ENCODE assay signal across 31 cellular contexts in genomic region chr2:118913131-118913804, GRCh38. TPM values are rescaled to one million over a fixed set of nuclear protein-coding genes. Genes with fewer than 3 reads are reported as not detected.
DNase-seq lines count a peak whose midpoint lies in the region; ATAC-seq, FAIRE-seq and TF ChIP-seq lines count a peak whose summit lies in the region.
"Had no signal": no experiment of that assay in that cellular context is flagged by ENCODE, and none has a peak within 500 bp of the region (broad histone marks: within the 10 kb centered on the region; RNA-seq: fewer than 3 reads in every experiment).

No MANE protein-coding gene starts in this region.

- peaks cover 5 to 11% of the 10 kb centered on the region in 2 experiments; a peak in 2 of 5 replicates for H3K27me3 ChIP-seq in K562 (ENCODE audit: control insufficient read depth in 2 of 2, insufficient read depth in 2 of 2, low read length in 2 of 2)
- no peaks in the 10 kb centered on the region for H3K27me3 ChIP-seq in foreskin keratinocyte
- H3K27me3 ChIP-seq: ascending aorta, right lobe of liver had no signal

- POLR2A ChIA-PET in K562 (lab: Yijun Ruan, JAX): interaction anchor here (0.8 to 1.1 kb wide), 2 partner anchors 9 kb away, joined by 3 read pairs; no protein-coding TSS in a partner anchor

- TF ChIP-seq RAD21 in K562 (CRISPR knock-in tag; conservative IDR thresholded peaks at IDR 0.05 in 1 of 2, IDR thresholded peaks at IDR 0.05 in 1 of 2): no peak

- peak overlapping the region; percentile 51 for H3K4me3 Mint-ChIP-seq in type B pancreatic cell
- H3K4me3 Mint-ChIP-seq: activated naive CD8-positive, alpha-beta T cell treated with anti-CD3 and anti-CD28 coated beads for 36 hours; CD4-positive, alpha-beta T cell; neural crest cell had no signal

- no peak for TF ChIP-seq EP300 in K562 (IDR thresholded peaks at IDR 0.05; ENCODE audit: low read length)

- H3K36me3 ChIP-seq in K562 (ENCODE audit: control insufficient read depth, insufficient read depth, low read length): no peaks in the 10 kb centered on the region
- H3K36me3 ChIP-seq: ascending aorta, lower lobe of right lung, right lobe of liver, upper lobe of right lung had no signal

- H3K27ac ChIP-seq in K562 (ENCODE audit: extremely low read depth, low read depth, low read length) (no peak overlapping the region), foreskin keratinocyte (peak overlapping the region; percentile 97)
- H3K27ac ChIP-seq: ascending aorta, lower lobe of right lung, right lobe of liver, upper lobe of right lung had no signal

- peaks cover 7% of the 10 kb centered on the region for H3K4me1 Mint-ChIP-seq in type B pancreatic cell (ENCODE audit: unreplicated experiment)
- H3K4me1 Mint-ChIP-seq: activated naive CD8-positive, alpha-beta T cell treated with anti-CD3 and anti-CD28 coated beads for 36 hours had no signal

- no peaks in the 10 kb centered on the region for H3K27me3 Mint-ChIP-seq in type B pancreatic cell
- H3K27me3 Mint-ChIP-seq: activated naive CD8-positive, alpha-beta T cell treated with anti-CD3 and anti-CD28 coated beads for 36 hours; CD4-positive, alpha-beta T cell had no signal

- in situ Hi-C loops in K562 (cut with MboI): no loop called here

- no peak for TF ChIP-seq POLR2A in K562 (conservative IDR thresholded peaks at IDR 0.05)

- intact Hi-C loops in K562 (cut with micrococcal nuclease): no loop called here

- no peak overlapping the region for H3K9ac ChIP-seq in K562 (ENCODE audit: insufficient read depth in 1 of 2, low read depth in 2 of 2, low read length in 2 of 2)
- H3K9ac ChIP-seq: SK-N-SH had no signal

- H2AFZ ChIP-seq in K562 (ENCODE audit: low read depth, low read length): no peak overlapping the region

- no peak overlapping the region for H3K4me2 ChIP-seq in K562 (ENCODE audit: insufficient read depth, low read length)
- H3K4me2 ChIP-seq: SK-N-SH had no signal

- H3K9me3 ChIP-seq in K562 (replicated peaks; ENCODE audit: control insufficient read depth, insufficient read depth, low read depth, low read length): no peaks in the 10 kb centered on the region
- H3K9me3 ChIP-seq: ascending aorta, lower lobe of right lung, right lobe of liver, SK-N-SH, upper lobe of right lung had no signal

- WGBS in K562 (ENCODE audit: insufficient coverage, low coverage, missing lambda C conversion rate): 0% methylated on average over 3 of the region's 3 CpGs

- CTCF ChIA-PET in K562 (lab: Yijun Ruan, JAX; ENCODE audit: low intra/inter-chr PET ratio): no interaction called here

- no peaks in the 10 kb centered on the region for H3K79me2 ChIP-seq in K562 (ENCODE audit: control insufficient read depth, insufficient read depth, low read length)

- TF ChIP-seq CTCF in K562 (IDR thresholded peaks at IDR 0.05 in 2 of 3, conservative IDR thresholded peaks at IDR 0.05 in 1 of 3; ENCODE audit: insufficient read depth in 2 of 3, low read depth in 1 of 3, low read length in 3 of 3): no peak
- TF ChIP-seq CTCF in foreskin keratinocyte (conservative IDR thresholded peaks at IDR 0.05): no peak
- TF ChIP-seq CTCF in type B pancreatic cell (conservative IDR thresholded peaks at IDR 0.05): no peak

- H3K4me3 ChIP-seq in K562: no peak overlapping the region
- H3K4me3 ChIP-seq: ascending aorta, lower lobe of right lung, right lobe of liver, upper lobe of right lung had no signal

- peak overlapping the region; percentile 98 for H3K27ac Mint-ChIP-seq in type B pancreatic cell
- H3K27ac Mint-ChIP-seq: activated naive CD8-positive, alpha-beta T cell treated with anti-CD3 and anti-CD28 coated beads for 36 hours; CD4-positive, alpha-beta T cell had no signal

- H3K9me3 Mint-ChIP-seq in type B pancreatic cell: peaks cover 5% of the 10 kb centered on the region
- H3K9me3 Mint-ChIP-seq: activated naive CD8-positive, alpha-beta T cell treated with anti-CD3 and anti-CD28 coated beads for 36 hours; CD4-positive, alpha-beta T cell; neural crest cell had no signal

- no TSS peak for BruUV-seq in K562 (replicated peaks; lab: Mats Ljungman, UMichigan)

- H3K36me3 Mint-ChIP-seq in type B pancreatic cell: no peaks in the 10 kb centered on the region
- H3K36me3 Mint-ChIP-seq: activated naive CD8-positive, alpha-beta T cell treated with anti-CD3 and anti-CD28 coated beads for 36 hours had no signal

- no peak for FAIRE-seq in K562 (lab: Jason Lieb, UNC)
- FAIRE-seq: endometrium, kidney had no signal

- DNase-seq in HS-5 (ENCODE audit: low read depth) (peak; percentile 5), K562 (ENCODE audit: extremely low read depth in 1 of 4, low spot score in 3 of 4) (no peak), foreskin keratinocyte (peak; percentile 49 to 82), type B pancreatic cell (ENCODE audit: extremely low spot score, unreplicated experiment) (no peak), GDM1 (lab: John Stamatoyannopoulos, UW) (no peak)
- DNase-seq: activated CD8-positive, alpha-beta memory T cell treated with anti-CD3 and anti-CD28 coated beads for 24 hours; activated effector memory CD4-positive, alpha-beta T cell treated with anti-CD3 and anti-CD28 coated beads, Interleukin-2, amount 50 U/mL, for 16 hours; activated naive CD8-positive, alpha-beta T cell treated with anti-CD3 and anti-CD28 coated beads for 36 hours; CD4-positive, alpha-beta T cell; central memory CD4-positive, alpha-beta T cell; dermis blood vessel endothelial cell; GOT3; head of caudate nucleus; kidney; lower lobe of right lung; NCI-H1105 treated with DMSO at 0.1 percent for 48 hours; NCI-H2081; NCI-H345; NCI-H748 treated with DMSO at 0.1 percent for 48 hours; right lobe of liver; SK-N-SH; stimulated activated CD4-positive, alpha-beta T cell treated with anti-CD3 and anti-CD28 coated beads, Interleukin-12 subunit alpha, Interleukin-12 subunit beta, amount 100 ng/mL, for 4 hours; stimulated activated CD4-positive, alpha-beta T cell treated with anti-CD3 and anti-CD28 coated beads, Interleukin-4, amount 100 ng/mL, for 1 hour; T-helper 2 cell; upper lobe of right lung had no signal

- ATAC-seq in K562: no peak
- peak; percentile 79 for ATAC-seq in foreskin keratinocyte
- ATAC-seq in HG03460 (IDR thresholded peaks at IDR 0.05; ENCODE audit: unreplicated experiment): no peak
- no peak for ATAC-seq in HG03354 (IDR thresholded peaks at IDR 0.05; ENCODE audit: poor library complexity, severe bottlenecking, unreplicated experiment)

- H3K4me1 ChIP-seq in K562 (replicated peaks in 1 of 2; ENCODE audit: control insufficient read depth in 2 of 2, insufficient read depth in 2 of 2, low read length in 2 of 2) (no peaks in the 10 kb centered on the region), foreskin keratinocyte (peaks cover 14% of the 10 kb centered on the region)
- H3K4me1 ChIP-seq: ascending aorta, lower lobe of right lung, right lobe of liver, upper lobe of right lung had no signal

- no peaks in the 10 kb centered on the region for H3K9me1 ChIP-seq in K562 (ENCODE audit: control insufficient read depth, insufficient read depth, low read length)

- no peaks in the 10 kb centered on the region for H4K20me1 ChIP-seq in K562 (replicated peaks; ENCODE audit: control insufficient read depth, insufficient read depth, low read length)

TF ChIP-seq in K562, 482 proteins besides CTCF, POLR2A, EP300 and RAD21 (continues in another document):
- no peak for TF ChIP-seq DLX4 (CRISPR knock-in tag; IDR thresholded peaks at IDR 0.05)
- TF ChIP-seq ZNF146 (CRISPR knock-in tag; IDR thresholded peaks at IDR 0.05; ENCODE audit: unreplicated experiment): no peak
- TF ChIP-seq ZNF79 (CRISPR knock-in tag; IDR thresholded peaks at IDR 0.05; ENCODE audit: low read depth): no peak
- no peak for TF ChIP-seq CEBPG (CRISPR knock-in tag; IDR thresholded peaks at IDR 0.05)
- peak in 1 of 2 experiments; percentile 52; a peak in 1 of 4 replicates for TF ChIP-seq CEBPG (tag; conservative IDR thresholded peaks at IDR 0.05 in 1 of 2, IDR thresholded peaks at IDR 0.05 in 1 of 2)
- no peak for TF ChIP-seq ZNF512 (tag; IDR thresholded peaks at IDR 0.05)

RNA-seq across cellular contexts. Expression of gene MARCO, which starts 28.7 kb away (rescaled TPM):
- not detected in 2 replicates for total RNA-seq in K562 (2011; cell fraction: chromatin; rRNA removed; ENCODE audit: low replicate concordance)
- not detected in 2 replicates for total RNA-seq in K562 (2011; cell fraction: nucleolus; rRNA removed)
- total RNA-seq in K562 (2011; cell fraction: nucleoplasm; rRNA removed): not detected in 2 replicates
- total RNA-seq in K562 (2014; rRNA removed) (not detected in 2 replicates), K562 (2014; rRNA removed; fragmentation: Illumina TruSeq; extraction: Trizol) (not detected in 2 replicates), K562 (2015; rRNA removed; fragmentation: Illumina TruSeq; extraction: Trizol) (not detected in 2 replicates), K562 (2021) (0.16 and 0.31 TPM in 2 replicates), foreskin keratinocyte (0.11 and 0.14 TPM in 2 replicates), type B pancreatic cell (ENCODE audit: low replicate concordance) (1.1 and 1.6 TPM in 2 replicates)
- polyA plus RNA-seq in K562 (2011; rRNA removed) (not detected in 2 replicates), K562 (2014; fragmentation: Illumina TruSeq; extraction: Trizol) (not detected in 2 replicates), K562 (2014; fragmentation: Nextera tagmentation; extraction: Ambion mirVana) (not detected), K562 (2014; rRNA removed) (not detected in 2 replicates), foreskin keratinocyte (0.11 and 0.22 TPM in 2 replicates)
- not detected in 2 replicates for polyA plus RNA-seq in K562 (2011; cell fraction: cytosol; rRNA removed)
- not detected in 2 replicates for polyA plus RNA-seq in K562 (2011; cell fraction: nucleus; rRNA removed)
- not detected in 2 replicates for polyA plus RNA-seq in K562 (2012)
- polyA minus RNA-seq in K562 (2011; rRNA and poly(A)+ RNA removed): not detected in 2 replicates
- not detected in 2 replicates for polyA minus RNA-seq in K562 (2011; cell fraction: cytosol; rRNA and poly(A)+ RNA removed)
- not detected in 2 replicates for polyA minus RNA-seq in K562 (2011; cell fraction: nucleus; rRNA and poly(A)+ RNA removed)
- total RNA-seq: activated naive CD8-positive, alpha-beta T cell treated with anti-CD3 and anti-CD28 coated beads for 36 hours; dermis blood vessel endothelial cell; fibroblast of villous mesenchyme had no signal
- polyA plus RNA-seq: SK-N-SH had no signal

Comparison
In these comparisons a context has a peak if more than half of its experiments do, and no peak if none do; other contexts are left out.
1. DNase-seq: peak in HS-5 (single experiment) and foreskin keratinocyte (2 of 2); none in K562 (0 of 4), type B pancreatic cell (single experiment) and GDM1 (single experiment).